1 cellular context compared by ENCODE assay signal in genomic region chr6:37048851-37049734, GRCh38.
TF ChIP-seq lines count a peak whose summit lies in the region.

No MANE protein-coding gene starts in this region.

TF ChIP-seq in WTC11, 78 proteins besides CTCF, POLR2A, EP300 and RAD21 (continued from another document):
- TF ChIP-seq, protein P1, sequence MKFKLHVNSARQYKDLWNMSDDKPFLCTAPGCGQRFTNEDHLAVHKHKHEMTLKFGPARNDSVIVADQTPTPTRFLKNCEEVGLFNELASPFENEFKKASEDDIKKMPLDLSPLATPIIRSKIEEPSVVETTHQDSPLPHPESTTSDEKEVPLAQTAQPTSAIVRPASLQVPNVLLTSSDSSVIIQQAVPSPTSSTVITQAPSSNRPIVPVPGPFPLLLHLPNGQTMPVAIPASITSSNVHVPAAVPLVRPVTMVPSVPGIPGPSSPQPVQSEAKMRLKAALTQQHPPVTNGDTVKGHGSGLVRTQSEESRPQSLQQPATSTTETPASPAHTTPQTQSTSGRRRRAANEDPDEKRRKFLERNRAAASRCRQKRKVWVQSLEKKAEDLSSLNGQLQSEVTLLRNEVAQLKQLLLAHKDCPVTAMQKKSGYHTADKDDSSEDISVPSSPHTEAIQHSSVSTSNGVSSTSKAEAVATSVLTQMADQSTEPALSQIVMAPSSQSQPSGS (CRISPR knock-in tag; IDR thresholded peaks at IDR 0.05; ENCODE audit: borderline replicate concordance, low read depth): no peak
- TF ChIP-seq, protein P2, sequence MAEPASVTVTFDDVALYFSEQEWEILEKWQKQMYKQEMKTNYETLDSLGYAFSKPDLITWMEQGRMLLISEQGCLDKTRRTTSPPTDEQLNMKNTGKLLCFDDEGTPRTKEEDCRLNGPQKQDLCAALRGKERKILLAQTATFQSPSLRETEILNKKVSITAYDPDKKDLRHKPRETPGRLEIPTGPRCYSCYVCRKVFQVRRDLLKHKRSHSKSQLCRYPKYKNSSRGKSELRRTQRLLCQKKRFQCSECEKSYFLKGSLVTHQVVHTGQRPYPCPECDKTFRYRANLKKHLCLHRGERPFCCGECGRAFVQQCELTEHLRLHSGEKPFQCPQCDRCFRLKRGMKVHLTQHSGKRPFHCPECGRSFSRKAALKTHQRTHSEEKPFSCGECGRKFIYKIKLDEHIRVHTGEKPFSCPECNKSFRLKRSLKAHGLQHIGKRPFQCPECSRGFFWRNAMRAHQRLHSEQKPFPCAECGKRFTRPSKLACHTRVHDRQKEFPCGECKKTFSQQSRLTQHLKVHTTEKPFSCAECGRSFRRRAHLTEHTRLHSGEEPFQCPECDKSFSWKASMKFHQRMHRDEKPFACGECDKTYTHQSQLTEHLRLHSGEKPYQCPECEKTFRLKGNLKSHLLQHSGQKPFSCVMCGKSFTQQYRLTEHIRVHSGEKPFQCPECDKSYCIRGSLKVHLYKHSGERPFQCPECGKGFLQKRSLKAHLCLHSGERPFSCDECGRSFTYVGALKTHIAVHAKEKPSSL (CRISPR knock-in tag; conservative IDR thresholded peaks at IDR 0.05): no peak
- no peak for TF ChIP-seq ZMAT4 (CRISPR knock-in tag; IDR thresholded peaks at IDR 0.05)
TF ChIP-seq in WTC11: peak in this region for 0.
